ENCODE assay signal across 31 cellular contexts in the genomic region with DNA sequence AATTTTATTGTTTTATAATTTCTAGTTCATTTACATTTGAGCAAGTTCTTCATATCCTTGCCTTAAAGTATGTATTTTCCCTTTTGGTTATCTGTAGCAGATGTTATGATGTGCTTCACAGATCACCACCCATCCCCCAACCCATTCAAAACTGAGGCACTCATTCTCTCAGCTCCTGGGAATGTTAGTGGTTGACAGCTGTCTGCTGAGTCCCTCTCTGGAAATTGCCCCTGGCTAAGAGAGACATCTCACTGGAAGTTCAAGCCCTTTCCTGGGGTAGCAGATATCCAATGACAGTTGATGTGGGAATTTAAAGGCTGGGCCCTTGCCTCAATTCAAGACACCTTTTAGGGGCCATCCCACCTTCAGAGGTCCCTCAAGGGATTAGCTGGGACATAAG. TPM values are rescaled to one million over a fixed set of nuclear protein-coding genes. Genes with fewer than 3 reads are reported as not detected.
DNase-seq lines count a peak whose midpoint lies in the region; ATAC-seq lines count a peak whose summit lies in the region.
"Had no signal": no experiment of that assay in that cellular context is flagged by ENCODE, and none has a peak within 500 bp of the region (broad histone marks: within the 10 kb centered on the region; RNA-seq: fewer than 3 reads in every experiment).

No MANE protein-coding gene starts in this region.

- DNase-seq in EH (ENCODE audit: low read depth) (peak; percentile 65), Karpas-422 (no peak), NT2/D1 (ENCODE audit: low read depth, low spot score) (peak; percentile 15), kidney tubule cell (ENCODE audit: low spot score) (peak; percentile 56), immature natural killer cell (no peak), foreskin melanocyte (no peak)
- no peak for DNase-seq in activated CD4-positive, alpha-beta T cell treated with anti-CD3 and anti-CD28 coated beads for 1 hour
- DNase-seq: ACHN; activated CD4-positive, alpha-beta T cell treated with anti-CD3 and anti-CD28 coated beads for 4 hours; activated CD8-positive, alpha-beta memory T cell treated with anti-CD3 and anti-CD28 coated beads for 24 hours; activated effector memory CD4-positive, alpha-beta T cell treated with anti-CD3 and anti-CD28 coated beads, Interleukin-2, amount 50 U/mL, for 16 hours; activated naive CD8-positive, alpha-beta T cell treated with anti-CD3 and anti-CD28 coated beads for 36 hours; activated T-cell treated with anti-CD3 and anti-CD28 coated beads, Interleukin-2, amount 50 U/mL, for 1 hour; aorta; central memory CD4-positive, alpha-beta T cell; DMS79; esophagus squamous epithelium; GM23248; Kasumi-1; left ventricle myocardium superior; midbrain; NCI-H1048; NCI-H187; NCI-H345; nephron progenitor cell; pancreas; spleen; substantia nigra had no signal

- no peak overlapping the region for H3K4me3 ChIP-seq in Karpas-422 (ENCODE audit: low read length)
- H3K4me3 ChIP-seq in NT2/D1 (ENCODE audit: insufficient read length, low read depth), result no peak overlapping the region
- H3K4me3 ChIP-seq: esophagus squamous epithelium, GM23248, hepatocyte, pancreas, spleen had no signal

- H3K36me3 ChIP-seq in Karpas-422 (ENCODE audit: insufficient read depth, low read length) (no peaks in the 10 kb centered on the region), NT2/D1 (ENCODE audit: insufficient read depth, insufficient read length, low read length) (no peaks in the 10 kb centered on the region)
- H3K36me3 ChIP-seq: esophagus squamous epithelium, pancreas, spleen had no signal

- ATAC-seq in GM21529 (IDR thresholded peaks at IDR 0.05; ENCODE audit: unreplicated experiment), result no peak
- ATAC-seq: left ventricle myocardium superior, pancreas had no signal

- no peak overlapping the region for H3K4me3 Mint-ChIP-seq in immature natural killer cell
- H3K4me3 Mint-ChIP-seq: activated naive CD8-positive, alpha-beta T cell treated with anti-CD3 and anti-CD28 coated beads for 36 hours; nephron progenitor cell; type B pancreatic cell had no signal

- peak overlapping the region; percentile 70; the same call in 1 of the 2 replicates for H2AFZ ChIP-seq in Karpas-422 (ENCODE audit: low read length)
- H2AFZ ChIP-seq: GM23248, hepatocyte had no signal

- no peaks in the 10 kb centered on the region for H3K9me2 ChIP-seq in Karpas-422 (replicated peaks; ENCODE audit: insufficient read depth, low read length)

- peaks cover 22 to 30% of the 10 kb centered on the region in 2 donors for H3K4me1 Mint-ChIP-seq in immature natural killer cell

- H3K4me2 ChIP-seq in Karpas-422 (ENCODE audit: low read depth, low read length, poor library complexity, severe bottlenecking), result peak overlapping the region; percentile 18
- H3K4me2 ChIP-seq: hepatocyte had no signal

- no peaks in the 10 kb centered on the region for H3K36me3 Mint-ChIP-seq in immature natural killer cell
- H3K36me3 Mint-ChIP-seq: activated naive CD8-positive, alpha-beta T cell treated with anti-CD3 and anti-CD28 coated beads for 36 hours; type B pancreatic cell had no signal

- no peaks in the 10 kb centered on the region for H3K9me3 Mint-ChIP-seq in immature natural killer cell
- H3K9me3 Mint-ChIP-seq: activated naive CD8-positive, alpha-beta T cell treated with anti-CD3 and anti-CD28 coated beads for 36 hours; nephron progenitor cell; type B pancreatic cell had no signal

- no peak overlapping the region for H3K27ac ChIP-seq in Karpas-422 (ENCODE audit: low read length)
- H3K27ac ChIP-seq: esophagus squamous epithelium, GM23248, hepatocyte, pancreas, spleen had no signal

- H3K27me3 Mint-ChIP-seq in immature natural killer cell (ENCODE audit: low read depth in 3 of 3), result peaks cover 2 to 7% (median 3%) of the 10 kb centered on the region in 3 donors
- H3K27me3 Mint-ChIP-seq: activated naive CD8-positive, alpha-beta T cell treated with anti-CD3 and anti-CD28 coated beads for 36 hours had no signal

- H3K27ac Mint-ChIP-seq in immature natural killer cell, result no peak overlapping the region
- H3K27ac Mint-ChIP-seq: activated naive CD8-positive, alpha-beta T cell treated with anti-CD3 and anti-CD28 coated beads for 36 hours; nephron progenitor cell; type B pancreatic cell had no signal

- H3K9ac ChIP-seq in Karpas-422 (ENCODE audit: low read length) (no peak overlapping the region), NT2/D1 (ENCODE audit: insufficient read length, low read depth) (no peak overlapping the region)
- H3K9ac ChIP-seq: GM23248 had no signal

- H3K9me3 ChIP-seq in Karpas-422 (ENCODE audit: low read length) (no peaks in the 10 kb centered on the region), NT2/D1 (ENCODE audit: insufficient read depth, low read length) (no peaks in the 10 kb centered on the region)
- H3K9me3 ChIP-seq: esophagus squamous epithelium, pancreas, spleen had no signal

- H3K27me3 ChIP-seq in Karpas-422 (ENCODE audit: low read length), result no peaks in the 10 kb centered on the region
- peaks cover 2% of the 10 kb centered on the region for H3K27me3 ChIP-seq in NT2/D1 (ENCODE audit: insufficient read depth, insufficient read length)
- H3K27me3 ChIP-seq: esophagus squamous epithelium, hepatocyte, pancreas, spleen had no signal

- H3K79me2 ChIP-seq in Karpas-422 (ENCODE audit: low read length), result peaks cover 6% of the 10 kb centered on the region
- H3K79me2 ChIP-seq: hepatocyte had no signal

- peaks cover 30% of the 10 kb centered on the region for H3K4me1 ChIP-seq in Karpas-422 (ENCODE audit: low read length)
- H3K4me1 ChIP-seq in NT2/D1 (ENCODE audit: insufficient read depth, insufficient read length), result no peaks in the 10 kb centered on the region
- H3K4me1 ChIP-seq: pancreas had no signal

- no peaks in the 10 kb centered on the region for H4K20me1 ChIP-seq in Karpas-422 (ENCODE audit: insufficient read depth, low read depth, low read length)

RNA-seq across cellular contexts. Expression of a gene that starts 4.3 kb away (rescaled TPM):
- total RNA-seq in Karpas-422 (2014; rRNA removed; shearing (Covaris generic); ENCODE audit: low replicate concordance), result 40.8 and 59.4 TPM in 2 replicates
- 10 to 100 TPM; 23.0 to 35.9 (median 30.8) TPM for polyA plus RNA-seq in immature natural killer cell

Comparison
In these comparisons a context has a peak if more than half of its experiments do, and no peak if none do; other contexts are left out.
1. DNase-seq: peak in EH (single experiment), NT2/D1 (single experiment) and kidney tubule cell (single experiment); none in Karpas-422 (single experiment), immature natural killer cell (0 of 3), foreskin melanocyte (single experiment) and activated CD4-positive, alpha-beta T cell treated with anti-CD3 and anti-CD28 coated beads for 1 hour (single experiment).